In genomic region chr2:218217366-218218309, GRCh38 we compare ENCODE assay signal across 8 cellular contexts. TPM values are rescaled to one million over a fixed set of nuclear protein-coding genes. Genes with fewer than 3 reads are reported as not detected.
A peak's percentile ranks its signal among the peaks of the same experiment; 100 is the strongest.
DNase-seq lines count a peak whose midpoint lies in the region; ATAC-seq and TF ChIP-seq lines count a peak whose summit lies in the region.

No MANE protein-coding gene starts in this region.

- H3K36me3 Mint-ChIP-seq in activated naive CD4-positive, alpha-beta T cell treated with anti-CD3 and anti-CD28 coated beads, Interleukin-2, amount 10 ng/mL, durations not matched to agents 7 days and 5 days: peaks cover 47% of the 10 kb centered on the region

- H3K9me3 Mint-ChIP-seq in activated naive CD4-positive, alpha-beta T cell treated with anti-CD3 and anti-CD28 coated beads, Interleukin-2, amount 10 ng/mL, durations not matched to agents 7 days and 5 days: no peaks in the 10 kb centered on the region

- CTCF ChIA-PET in activated naive CD4-positive, alpha-beta T cell treated with anti-CD3 and anti-CD28 coated beads, Interleukin-2, amount 10 ng/mL, durations not matched to agents 7 days and 5 days (lab: Charles Lee): interaction anchor here (0.5 to 2.0 kb wide), 3 partner anchors 10 to 40 kb away, joined by 3 to 6 read pairs (median 4); no protein-coding TSS in a partner anchor

- TF ChIP-seq CTCF in cardiac muscle cell (IDR thresholded peaks at IDR 0.05; ENCODE audit: low read depth, low read length) (no peak), upper lobe of left lung (IDR thresholded peaks at IDR 0.05) (no peak)

- H3K4me1 Mint-ChIP-seq in activated naive CD4-positive, alpha-beta T cell treated with anti-CD3 and anti-CD28 coated beads, Interleukin-2, amount 10 ng/mL, durations not matched to agents 7 days and 5 days: peaks cover 48% of the 10 kb centered on the region

- H3K36me3 ChIP-seq in SJCRH30: peaks cover 10% of the 10 kb centered on the region; the same call in 1 of the 2 replicates
- H3K36me3 ChIP-seq in cardiac muscle cell: no peaks in the 10 kb centered on the region
- H3K36me3 ChIP-seq in upper lobe of left lung: peaks cover 0 to 10% (median 0%) of the 10 kb centered on the region in 4 donors

- 1% methylated on average over 27 to 46 of the region's 47 CpGs for WGBS in upper lobe of left lung, 2 donors

- H3K27me3 ChIP-seq in SJCRH30 (no peaks in the 10 kb centered on the region), cardiac muscle cell (no peaks in the 10 kb centered on the region), upper lobe of left lung (no peaks in the 10 kb centered on the region)

- no peaks in the 10 kb centered on the region; the same call in 1 of the 2 replicates for H3K9me3 ChIP-seq in SJCRH30 (replicated peaks)
- H3K9me3 ChIP-seq in cardiac muscle cell (ENCODE audit: low read depth): no peaks in the 10 kb centered on the region
- no peaks in the 10 kb centered on the region for H3K9me3 ChIP-seq in upper lobe of left lung

- H3K27ac ChIP-seq in SJCRH30: peak overlapping the region; percentile 55
- H3K27ac ChIP-seq in cardiac muscle cell: peak overlapping the region; percentile 93
- peak overlapping the region; percentile 95 to 100 (median 98) for H3K27ac ChIP-seq in upper lobe of left lung

- H3K4me1 ChIP-seq in SJCRH30 (no peaks in the 10 kb centered on the region), cardiac muscle cell (ENCODE audit: low read depth) (peaks cover 24% of the 10 kb centered on the region), upper lobe of left lung (peaks cover 45 to 55% (median 50%) of the 10 kb centered on the region in 4 donors)

- TF ChIP-seq POLR2A in upper lobe of left lung (IDR thresholded peaks at IDR 0.05): peak in 1 of 4 donors; percentile 35

- ATAC-seq in HG03025 (IDR thresholded peaks at IDR 0.05; ENCODE audit: low FRiP score, unreplicated experiment): peak; percentile 36
- peak; percentile 87 to 88 for ATAC-seq in upper lobe of left lung (ENCODE audit: low FRiP score in 2 of 2)

- H3K4me3 Mint-ChIP-seq in activated naive CD4-positive, alpha-beta T cell treated with anti-CD3 and anti-CD28 coated beads, Interleukin-2, amount 10 ng/mL, durations not matched to agents 7 days and 5 days: peak overlapping the region; percentile 99

- H3K4me3 ChIP-seq in SJCRH30 (peak overlapping the region; percentile 98), cardiac muscle cell (peak overlapping the region; percentile 89), upper lobe of left lung (peak overlapping the region; percentile 61 to 95 (median 84))

- TF ChIP-seq EP300 in upper lobe of left lung (IDR thresholded peaks at IDR 0.05): no peak

- DNase-seq in NCI-H345 (lab: John Stamatoyannopoulos, UW): peak; percentile 40
- no peak for DNase-seq in NCI-H345 treated with DMSO at 0.1 percent for 48 hours (lab: John Stamatoyannopoulos, UW; ENCODE audit: unreplicated experiment)
- DNase-seq in SJCRH30: peak; percentile 40 to 46
- peak; percentile 79 for DNase-seq in activated naive CD4-positive, alpha-beta T cell treated with anti-CD3 and anti-CD28 coated beads, Interleukin-2, amount 10 ng/mL, durations not matched to agents 7 days and 5 days
- DNase-seq in cardiac muscle cell (ENCODE audit: low read depth in 1 of 2, low spot score in 1 of 2): peak; percentile 45 to 50
- peak in 9 of 10 donors; percentile 19 to 91 (median 35) for DNase-seq in posterior cingulate gyrus
- DNase-seq in upper lobe of left lung: peak; percentile 80 to 92

- intact Hi-C loops in posterior cingulate gyrus (cut with DNase I): loop anchor here (1.0 to 5.0 kb wide), 2 partner anchors 53 to 180 kb away; partner anchors contain the start of genes AAMP, CTDSP1 and PNKD

- peak overlapping the region; percentile 90 for H3K27ac Mint-ChIP-seq in activated naive CD4-positive, alpha-beta T cell treated with anti-CD3 and anti-CD28 coated beads, Interleukin-2, amount 10 ng/mL, durations not matched to agents 7 days and 5 days

- H3K27me3 Mint-ChIP-seq in activated naive CD4-positive, alpha-beta T cell treated with anti-CD3 and anti-CD28 coated beads, Interleukin-2, amount 10 ng/mL, durations not matched to agents 7 days and 5 days: peaks cover 5% of the 10 kb centered on the region

RNA-seq across cellular contexts. Expression of gene ARPC2, which starts 0.6 kb away (rescaled TPM):
- 141 and 150 TPM in 2 replicates for total RNA-seq in SJCRH30 (2014; rRNA removed; shearing (Covaris generic))
- 223 and 250 TPM in 2 replicates for total RNA-seq in cardiac muscle cell
- 379 and 442 TPM in 2 replicates for polyA plus RNA-seq in cardiac muscle cell
- total RNA-seq in upper lobe of left lung: 100 to 1,000 TPM; 233 to 440 (median 357) TPM

RNA-seq across cellular contexts. Expression of gene GPBAR1, which starts 43.2 kb away (rescaled TPM):
- 0.24 and 0.25 TPM in 2 replicates for total RNA-seq in SJCRH30 (2014; rRNA removed; shearing (Covaris generic))
- total RNA-seq in cardiac muscle cell (2.4 and 4.4 TPM in 2 replicates), upper lobe of left lung (1 to 10 TPM in 5 of 6 donors, under 1 TPM in 1; 0.33 to 6.4 (median 4.1) TPM)
- polyA plus RNA-seq in cardiac muscle cell: 2.9 and 7.9 TPM in 2 replicates

RNA-seq across cellular contexts. Expression of gene CXCR1, which starts 50.9 kb away (rescaled TPM):
- not detected in 2 replicates for total RNA-seq in SJCRH30 (2014; rRNA removed; shearing (Covaris generic))
- not detected in 2 replicates for total RNA-seq in cardiac muscle cell
- not detected in 2 replicates for polyA plus RNA-seq in cardiac muscle cell
- 10 to 100 TPM in 2 of 6 donors, 1 to 10 TPM in 4; 1.3 to 17.2 (median 6.4) TPM for total RNA-seq in upper lobe of left lung

RNA-seq across cellular contexts. Expression of gene AAMP, which starts 52.3 kb away (rescaled TPM):
- 125 and 149 TPM in 2 replicates for total RNA-seq in SJCRH30 (2014; rRNA removed; shearing (Covaris generic))
- total RNA-seq in cardiac muscle cell (269 and 315 TPM in 2 replicates), upper lobe of left lung (100 to 1,000 TPM in 4 of 6 donors, 10 to 100 TPM in 2; 67.1 to 168 (median 118) TPM)
- 273 and 276 TPM in 2 replicates for polyA plus RNA-seq in cardiac muscle cell

RNA-seq across cellular contexts. Expression of gene PNKD, which starts 52.7 kb away (rescaled TPM):
- 49.8 and 57.9 TPM in 2 replicates for total RNA-seq in SJCRH30 (2014; rRNA removed; shearing (Covaris generic))
- total RNA-seq in cardiac muscle cell: 103 and 173 TPM in 2 replicates
- polyA plus RNA-seq in cardiac muscle cell: 206 and 287 TPM in 2 replicates
- total RNA-seq in upper lobe of left lung: 100 to 1,000 TPM in 2 of 6 donors, 10 to 100 TPM in 4; 69.8 to 153 (median 87.2) TPM
